ENCODE assay signal across 10 cellular contexts in the genomic region with DNA sequence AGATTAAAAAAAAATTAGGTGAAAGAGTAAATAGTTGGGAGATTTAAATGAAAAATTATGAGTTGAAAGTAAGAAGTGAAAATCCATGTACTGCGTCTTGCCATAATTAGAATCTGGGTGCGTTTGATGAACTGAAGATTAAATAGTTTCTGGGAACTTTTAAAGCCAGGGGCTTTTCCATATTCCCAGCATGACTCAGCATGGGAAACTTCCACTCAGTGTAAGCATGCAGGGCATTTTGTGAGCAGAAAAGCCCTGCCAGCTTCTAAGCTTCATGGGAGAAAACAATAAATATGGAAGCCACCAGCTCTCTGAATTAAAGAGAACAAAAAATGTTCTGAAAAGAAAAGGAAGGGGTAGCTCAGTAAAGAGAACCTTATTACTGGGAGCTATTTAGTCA.
A peak's percentile ranks its signal among the peaks of the same experiment; 100 is the strongest.
DNase-seq lines count a peak whose midpoint lies in the region; ATAC-seq and TF ChIP-seq lines count a peak whose summit lies in the region.
"Had no signal": no experiment of that assay in that cellular context is flagged by ENCODE, and none has a peak within 500 bp of the region (broad histone marks: within the 10 kb centered on the region; RNA-seq: fewer than 3 reads in every experiment).

No MANE protein-coding gene starts in this region.

- H3K4me3 ChIP-seq in epithelial cell of esophagus (ENCODE audit: low read length) (no peak overlapping the region), mesodermal cell (ENCODE audit: extremely low read depth, insufficient read depth, low read length, poor library complexity, severe bottlenecking) (no peak overlapping the region)

- peaks cover 11% of the 10 kb centered on the region for H3K9me3 ChIP-seq in mesodermal cell (ENCODE audit: control insufficient read depth, low read length)

- H3K36me3 ChIP-seq in mesodermal cell (ENCODE audit: control insufficient read depth, insufficient read depth, low read length): no peaks in the 10 kb centered on the region

- no peak for ATAC-seq in HG03139 (IDR thresholded peaks at IDR 0.05; ENCODE audit: unreplicated experiment)

- peaks cover 25% of the 10 kb centered on the region for H3K4me1 ChIP-seq in mesodermal cell (ENCODE audit: control insufficient read depth, insufficient read depth, low read length, poor library complexity, severe bottlenecking)

- WGBS in mesodermal cell (ENCODE audit: insufficient coverage in 2 of 2), 2 experiments: 30 to 56% methylated on average over 2 of the region's 2 CpGs

- no peak for TF ChIP-seq CTCF in epithelial cell of esophagus (IDR thresholded peaks at IDR 0.05; ENCODE audit: insufficient read depth, low read depth, low read length, missing control alignments)

- peak; percentile 74 for DNase-seq in A172 (ENCODE audit: low spot score)
- DNase-seq in LoVo (ENCODE audit: low spot score): peak; percentile 5
- peak; percentile 10 for DNase-seq in epithelial cell of esophagus (ENCODE audit: low read depth)
- no peak for DNase-seq in NCI-H82 treated with DMSO at 0.1 percent for 48 hours (lab: John Stamatoyannopoulos, UW; ENCODE audit: unreplicated experiment)
- DNase-seq in NCI-H510A (lab: John Stamatoyannopoulos, UW): no peak
- DNase-seq in NK-92 (lab: John Stamatoyannopoulos, UW; ENCODE audit: unreplicated experiment): no peak
- DNase-seq: naive B cell, NCI-H2171 had no signal

- H3K27ac ChIP-seq in mesodermal cell (ENCODE audit: low read depth, low read length, severe bottlenecking): peak overlapping the region; percentile 76

Comparison
In these comparisons a context has a peak if more than half of its experiments do, and no peak if none do; other contexts are left out.
1. DNase-seq: peak in A172 (single experiment), LoVo (single experiment) and epithelial cell of esophagus (single experiment); none in NCI-H82 treated with DMSO at 0.1 percent for 48 hours (single experiment), NCI-H510A (single experiment) and NK-92 (single experiment).